31 cellular contexts compared by ENCODE assay signal in the genomic region with DNA sequence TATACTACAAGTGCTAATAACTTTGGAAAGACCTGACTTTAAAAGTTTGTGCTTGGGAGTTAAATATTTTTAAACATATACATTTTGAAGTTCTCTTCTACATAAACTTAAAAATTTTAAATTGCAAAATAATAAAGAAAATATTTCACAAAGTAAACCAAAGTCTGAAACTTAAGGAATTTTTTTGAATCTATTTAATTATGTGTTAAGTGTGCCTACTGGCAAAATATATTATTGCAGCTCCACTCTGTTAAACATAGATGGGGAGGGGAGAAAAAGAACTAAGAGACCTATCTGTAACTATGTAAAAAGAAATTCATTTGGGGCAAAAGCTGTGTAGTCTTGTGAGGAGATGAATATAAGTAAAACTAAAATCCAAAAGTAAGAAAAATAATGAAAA.
DNase-seq lines count a peak whose midpoint lies in the region; ATAC-seq, FAIRE-seq and TF ChIP-seq lines count a peak whose summit lies in the region.
"Had no signal": no experiment of that assay in that cellular context is flagged by ENCODE, and none has a peak within 500 bp of the region (broad histone marks: within the 10 kb centered on the region; RNA-seq: fewer than 3 reads in every experiment).

No MANE protein-coding gene starts in this region.

- H3K36me3 ChIP-seq in cardiac muscle cell (no peaks in the 10 kb centered on the region), endodermal cell (ENCODE audit: control insufficient read depth, insufficient read depth, low read length) (no peaks in the 10 kb centered on the region), smooth muscle cell (ENCODE audit: low read depth) (no peaks in the 10 kb centered on the region)
- H3K36me3 ChIP-seq: ascending aorta, BLaER1, spleen had no signal

- H3K9me3 ChIP-seq in cardiac muscle cell (ENCODE audit: low read depth) (no peaks in the 10 kb centered on the region), right cardiac atrium (ENCODE audit: control insufficient read depth, low read length) (no peaks in the 10 kb centered on the region), endodermal cell (ENCODE audit: control insufficient read depth, low read length) (no peaks in the 10 kb centered on the region), smooth muscle cell (replicated peaks; ENCODE audit: low read depth) (no peaks in the 10 kb centered on the region)
- H3K9me3 ChIP-seq: ascending aorta, BLaER1, spleen had no signal

- no peak overlapping the region for H3K9ac ChIP-seq in endodermal cell (ENCODE audit: extremely low read depth, low read length, poor library complexity, severe bottlenecking)
- H3K9ac ChIP-seq in smooth muscle cell (ENCODE audit: low read depth), result no peak overlapping the region
- H3K9ac ChIP-seq: BLaER1 had no signal

- H3K27ac ChIP-seq in cardiac muscle cell (no peak overlapping the region), right cardiac atrium (ENCODE audit: low read length) (no peak overlapping the region), endodermal cell (ENCODE audit: low read depth, low read length) (no peak overlapping the region), smooth muscle cell (ENCODE audit: low read depth) (no peak overlapping the region)
- H3K27ac ChIP-seq: ascending aorta, BLaER1, epithelial cell of prostate, spleen had no signal

- H3K36me3 Mint-ChIP-seq in endodermal cell (ENCODE audit: low read depth), result no peaks in the 10 kb centered on the region
- H3K36me3 Mint-ChIP-seq: activated naive CD8-positive, alpha-beta T cell treated with anti-CD3 and anti-CD28 coated beads, Interleukin-2, amount 10 ng/mL, durations not matched to agents 7 days and 5 days; mesothelial cell of epicardium; naive B cell had no signal

- DNase-seq in cardiac muscle cell (ENCODE audit: low read depth in 1 of 2, low spot score in 1 of 2) (peak in 1 of 2 donors; percentile 5), right cardiac atrium (no peak), NCI-H69 (lab: John Stamatoyannopoulos, UW) (peak; percentile 33), endodermal cell (no peak), smooth muscle cell (lab: John Stamatoyannopoulos, UW; ENCODE audit: unreplicated experiment) (no peak), D721Med (ENCODE audit: insufficient read length, low spot score) (no peak), 8988T (no peak)
- DNase-seq: activated CD4-positive, alpha-beta T cell treated with anti-CD3 and anti-CD28 coated beads for 48 hours; activated CD8-positive, alpha-beta memory T cell treated with anti-CD3 and anti-CD28 coated beads for 24 hours; activated gamma-delta T cell; activated naive CD8-positive, alpha-beta T cell treated with anti-CD3 and anti-CD28 coated beads, Interleukin-2, amount 10 ng/mL, durations not matched to agents 7 days and 5 days; activated T-cell treated with anti-CD3 and anti-CD28 coated beads, Interleukin-2, amount 50 U/mL, for 24 hours; COR-L47; head of caudate nucleus; IMR-90; kidney; naive B cell; NCI-H1105 treated with DMSO at 0.1 percent for 48 hours; NCI-H2029 treated with DMSO at 0.1 percent for 48 hours; nucleus accumbens; SHP77 treated with DMSO at 0.1 percent for 48 hours; spleen; stimulated activated CD4-positive, alpha-beta T cell treated with anti-CD3 and anti-CD28 coated beads, Interleukin-4, amount 100 ng/mL, for 1 hour; trophoblast cell had no signal

- H3K4me3 Mint-ChIP-seq in endodermal cell, result no peak overlapping the region
- H3K4me3 Mint-ChIP-seq: activated naive CD8-positive, alpha-beta T cell treated with anti-CD3 and anti-CD28 coated beads, Interleukin-2, amount 10 ng/mL, durations not matched to agents 7 days and 5 days; activated T-cell treated with anti-CD3 and anti-CD28 coated beads, Interleukin-2, amount 50 U/mL, for 24 hours; central memory CD8-positive, alpha-beta T cell; mesothelial cell of epicardium; naive B cell had no signal

- H3K4me3 ChIP-seq in cardiac muscle cell, result no peak overlapping the region
- no peak overlapping the region for H3K4me3 ChIP-seq in right cardiac atrium (ENCODE audit: low read length)
- H3K4me3 ChIP-seq in endodermal cell (ENCODE audit: low read length), result no peak overlapping the region
- no peak overlapping the region for H3K4me3 ChIP-seq in smooth muscle cell
- H3K4me3 ChIP-seq: ascending aorta, BLaER1, GM12878, spleen had no signal

- no peak overlapping the region for H3K4me2 ChIP-seq in smooth muscle cell
- H3K4me2 ChIP-seq: BLaER1 had no signal

- no peaks in the 10 kb centered on the region for H4K20me1 ChIP-seq in smooth muscle cell (ENCODE audit: low read depth)
- H4K20me1 ChIP-seq: BLaER1 had no signal

- H3K79me2 ChIP-seq in smooth muscle cell (ENCODE audit: low read depth), result no peaks in the 10 kb centered on the region

- H3K9me3 Mint-ChIP-seq in endodermal cell, result no peaks in the 10 kb centered on the region
- H3K9me3 Mint-ChIP-seq: activated naive CD8-positive, alpha-beta T cell treated with anti-CD3 and anti-CD28 coated beads, Interleukin-2, amount 10 ng/mL, durations not matched to agents 7 days and 5 days; activated T-cell treated with anti-CD3 and anti-CD28 coated beads, Interleukin-2, amount 50 U/mL, for 24 hours; central memory CD8-positive, alpha-beta T cell; mesothelial cell of epicardium; naive B cell had no signal

- no peaks in the 10 kb centered on the region for H3K4me1 ChIP-seq in cardiac muscle cell (ENCODE audit: low read depth)
- H3K4me1 ChIP-seq in right cardiac atrium (ENCODE audit: control insufficient read depth, insufficient read depth, low read length), result no peaks in the 10 kb centered on the region
- H3K4me1 ChIP-seq in endodermal cell (ENCODE audit: control insufficient read depth, insufficient read depth, low read length), result peaks cover under 1% of the 10 kb centered on the region
- no peaks in the 10 kb centered on the region for H3K4me1 ChIP-seq in smooth muscle cell (ENCODE audit: low read depth)
- H3K4me1 ChIP-seq: ascending aorta, BLaER1, spleen had no signal

- H3K27me3 ChIP-seq in cardiac muscle cell (no peaks in the 10 kb centered on the region), right cardiac atrium (ENCODE audit: control insufficient read depth, insufficient read depth) (no peaks in the 10 kb centered on the region), endodermal cell (ENCODE audit: control insufficient read depth, insufficient read depth, low read length, poor library complexity, severe bottlenecking) (no peaks in the 10 kb centered on the region), smooth muscle cell (ENCODE audit: low read depth) (no peaks in the 10 kb centered on the region)
- H3K27me3 ChIP-seq: ascending aorta, BLaER1, spleen had no signal

- TF ChIP-seq CTCF in cardiac muscle cell (IDR thresholded peaks at IDR 0.05; ENCODE audit: low read depth, low read length), result peak; percentile 18
- TF ChIP-seq CTCF in endodermal cell (conservative IDR thresholded peaks at IDR 0.05), result peak; percentile 62
- TF ChIP-seq CTCF in smooth muscle cell (IDR thresholded peaks at IDR 0.05; ENCODE audit: borderline replicate concordance, insufficient read depth, poor library complexity, severe bottlenecking), result peak; percentile 14
- TF ChIP-seq CTCF in D721Med (IDR thresholded peaks at IDR 0.05; ENCODE audit: insufficient read depth, missing control alignments), result no peak

- H2AFZ ChIP-seq in smooth muscle cell (ENCODE audit: low read depth), result no peak overlapping the region

- ATAC-seq in right cardiac atrium (no peak), GM21447 (IDR thresholded peaks at IDR 0.05; ENCODE audit: unreplicated experiment) (no peak)
- ATAC-seq: GM12878 had no signal

- H3K27me3 Mint-ChIP-seq in endodermal cell (ENCODE audit: insufficient read depth), result no peaks in the 10 kb centered on the region
- H3K27me3 Mint-ChIP-seq: activated T-cell treated with anti-CD3 and anti-CD28 coated beads, Interleukin-2, amount 50 U/mL, for 24 hours; central memory CD8-positive, alpha-beta T cell; naive B cell had no signal

- no peak for FAIRE-seq in D721Med (lab: Jason Lieb, UNC)
- FAIRE-seq: GM12878, kidney had no signal

- intact Hi-C loops in right cardiac atrium (cut with DNase I), result no loop called here

- H3K27ac Mint-ChIP-seq in endodermal cell, result no peak overlapping the region
- H3K27ac Mint-ChIP-seq: activated naive CD8-positive, alpha-beta T cell treated with anti-CD3 and anti-CD28 coated beads, Interleukin-2, amount 10 ng/mL, durations not matched to agents 7 days and 5 days; activated T-cell treated with anti-CD3 and anti-CD28 coated beads, Interleukin-2, amount 50 U/mL, for 24 hours; mesothelial cell of epicardium; naive B cell had no signal

- peaks cover 10% of the 10 kb centered on the region for H3K4me1 Mint-ChIP-seq in endodermal cell
- H3K4me1 Mint-ChIP-seq: activated naive CD8-positive, alpha-beta T cell treated with anti-CD3 and anti-CD28 coated beads, Interleukin-2, amount 10 ng/mL, durations not matched to agents 7 days and 5 days; central memory CD8-positive, alpha-beta T cell; mesothelial cell of epicardium; naive B cell had no signal

- H3F3A ChIP-seq in smooth muscle cell (ENCODE audit: low read depth), result no peaks in the 10 kb centered on the region
